1 cellular context compared by ENCODE assay signal in the genomic region with DNA sequence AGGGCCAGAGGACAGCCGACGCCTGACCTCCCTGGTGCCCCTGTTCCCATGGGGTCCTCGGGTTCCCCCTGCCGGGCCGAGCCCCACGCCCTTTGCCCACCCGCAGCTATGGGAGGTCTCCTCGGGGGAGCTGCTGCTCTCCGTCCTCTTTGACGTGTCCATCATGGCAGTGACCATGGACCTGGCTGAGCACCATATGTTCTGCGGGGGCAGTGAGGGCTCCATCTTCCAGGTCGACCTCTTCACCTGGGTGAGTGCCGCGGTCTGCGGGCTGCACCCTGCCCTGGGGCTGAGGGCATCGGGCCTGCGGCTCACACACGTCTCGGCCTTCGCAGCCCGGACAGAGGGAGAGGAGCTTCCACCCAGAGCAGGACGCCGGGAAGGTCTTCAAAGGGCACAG.
TF ChIP-seq lines count a peak whose summit lies in the region.

No MANE protein-coding gene starts in this region.

TF ChIP-seq in WTC11, 78 proteins besides CTCF, POLR2A, EP300 and RAD21:
- TF ChIP-seq, protein P1, sequence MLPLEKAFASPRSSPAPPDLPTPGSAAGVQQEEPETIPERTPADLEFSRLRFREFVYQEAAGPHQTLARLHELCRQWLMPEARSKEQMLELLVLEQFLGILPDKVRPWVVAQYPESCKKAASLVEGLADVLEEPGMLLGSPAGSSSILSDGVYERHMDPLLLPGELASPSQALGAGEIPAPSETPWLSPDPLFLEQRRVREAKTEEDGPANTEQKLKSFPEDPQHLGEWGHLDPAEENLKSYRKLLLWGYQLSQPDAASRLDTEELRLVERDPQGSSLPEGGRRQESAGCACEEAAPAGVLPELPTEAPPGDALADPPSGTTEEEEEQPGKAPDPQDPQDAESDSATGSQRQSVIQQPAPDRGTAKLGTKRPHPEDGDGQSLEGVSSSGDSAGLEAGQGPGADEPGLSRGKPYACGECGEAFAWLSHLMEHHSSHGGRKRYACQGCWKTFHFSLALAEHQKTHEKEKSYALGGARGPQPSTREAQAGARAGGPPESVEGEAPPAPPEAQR (CRISPR knock-in tag; IDR thresholded peaks at IDR 0.05): no peak
- TF ChIP-seq ZBTB21 (CRISPR knock-in tag; IDR thresholded peaks at IDR 0.05; ENCODE audit: borderline replicate concordance) (no peak), ZNF416 (CRISPR knock-in tag; IDR thresholded peaks at IDR 0.05) (no peak), ETV6 (CRISPR knock-in tag; IDR thresholded peaks at IDR 0.05) (no peak), ELF4 (CRISPR knock-in tag; IDR thresholded peaks at IDR 0.05; ENCODE audit: low read depth) (no peak), ATF2 (CRISPR knock-in tag; IDR thresholded peaks at IDR 0.05; ENCODE audit: borderline replicate concordance, low read depth) (no peak), NR2C2 (CRISPR knock-in tag; IDR thresholded peaks at IDR 0.05) (no peak), FOXP1 (CRISPR knock-in tag; IDR thresholded peaks at IDR 0.05; ENCODE audit: borderline replicate concordance) (no peak), MYBL2 (CRISPR knock-in tag; IDR thresholded peaks at IDR 0.05) (no peak), CBFB (CRISPR knock-in tag; IDR thresholded peaks at IDR 0.05; ENCODE audit: low read depth) (no peak), NFE2L1 (CRISPR knock-in tag; IDR thresholded peaks at IDR 0.05) (no peak)
